In the genomic region with DNA sequence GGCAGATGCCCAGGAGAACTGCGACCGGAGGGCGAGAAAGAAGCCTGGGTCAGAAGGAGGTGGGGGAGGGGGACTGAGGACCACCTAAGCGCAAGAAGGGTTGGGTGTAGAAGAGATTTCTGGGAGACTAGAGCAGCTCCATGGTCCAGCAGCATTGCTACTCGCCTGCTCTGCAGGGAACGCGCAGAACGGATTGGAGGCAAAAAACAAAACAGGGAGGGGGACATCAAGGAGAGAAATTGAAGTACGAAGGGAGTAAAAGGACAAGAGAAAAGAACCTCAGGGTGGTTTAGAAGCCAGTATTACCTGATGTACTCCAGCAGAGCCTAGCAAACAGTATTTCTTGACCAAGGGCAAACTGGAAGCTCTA, we compare ENCODE assay signal across 8 cellular contexts. TPM values are rescaled to one million over a fixed set of nuclear protein-coding genes. Genes with fewer than 3 reads are reported as not detected.
A peak's percentile ranks its signal among the peaks of the same experiment; 100 is the strongest.
DNase-seq lines count a peak whose midpoint lies in the region; ATAC-seq and TF ChIP-seq lines count a peak whose summit lies in the region.

No MANE protein-coding gene starts in this region.

- peaks cover 10% of the 10 kb centered on the region for H3K27me3 Mint-ChIP-seq in activated T-cell treated with anti-CD3 and anti-CD28 coated beads, Interleukin-2, amount 50 U/mL, for 4 hours (ENCODE audit: low read depth)
- peaks cover 46% of the 10 kb centered on the region for H3K27me3 Mint-ChIP-seq in activated CD4-positive, alpha-beta memory T cell treated with anti-CD3 and anti-CD28 coated beads, Interleukin-2, amount 10 ng/mL, durations not matched to agents 7 days and 5 days

- H3K4me1 Mint-ChIP-seq in activated T-cell treated with anti-CD3 and anti-CD28 coated beads, Interleukin-2, amount 50 U/mL, for 4 hours (ENCODE audit: low read depth), result peaks cover 34% of the 10 kb centered on the region
- peaks cover 42% of the 10 kb centered on the region for H3K4me1 Mint-ChIP-seq in activated CD4-positive, alpha-beta memory T cell treated with anti-CD3 and anti-CD28 coated beads, Interleukin-2, amount 10 ng/mL, durations not matched to agents 7 days and 5 days

- H3K36me3 Mint-ChIP-seq in activated T-cell treated with anti-CD3 and anti-CD28 coated beads, Interleukin-2, amount 50 U/mL, for 4 hours (ENCODE audit: insufficient read depth), result no peaks in the 10 kb centered on the region
- H3K36me3 Mint-ChIP-seq in activated CD4-positive, alpha-beta memory T cell treated with anti-CD3 and anti-CD28 coated beads, Interleukin-2, amount 10 ng/mL, durations not matched to agents 7 days and 5 days (ENCODE audit: low read depth), result peaks cover 10% of the 10 kb centered on the region

- H3K27ac Mint-ChIP-seq in activated CD4-positive, alpha-beta memory T cell treated with anti-CD3 and anti-CD28 coated beads, Interleukin-2, amount 10 ng/mL, durations not matched to agents 7 days and 5 days, result no peak overlapping the region

- peaks cover 43% of the 10 kb centered on the region for H3K4me1 ChIP-seq in left ventricle myocardium inferior

- H3K9me3 Mint-ChIP-seq in activated T-cell treated with anti-CD3 and anti-CD28 coated beads, Interleukin-2, amount 50 U/mL, for 4 hours, result no peaks in the 10 kb centered on the region
- H3K9me3 Mint-ChIP-seq in activated CD4-positive, alpha-beta memory T cell treated with anti-CD3 and anti-CD28 coated beads, Interleukin-2, amount 10 ng/mL, durations not matched to agents 7 days and 5 days, result no peaks in the 10 kb centered on the region

- CTCF ChIA-PET in activated CD4-positive, alpha-beta memory T cell treated with anti-CD3 and anti-CD28 coated beads, Interleukin-2, amount 10 ng/mL, durations not matched to agents 7 days and 5 days (lab: Charles Lee), result interaction anchor here (1.1 to 2.2 kb wide), 5 partner anchors 8 to 21 kb away, joined by 3 to 16 read pairs (median 9); no protein-coding TSS in a partner anchor

- TF ChIP-seq CTCF in left ventricle myocardium inferior (IDR thresholded peaks at IDR 0.05; ENCODE audit: borderline replicate concordance), result no peak

- H3K27ac ChIP-seq in left ventricle myocardium inferior (replicated peaks), result peak overlapping the region; percentile 76

- no peaks in the 10 kb centered on the region for H3K9me3 ChIP-seq in left ventricle myocardium inferior (replicated peaks)

- intact Hi-C loops in left ventricle myocardium inferior (cut with micrococcal nuclease), result no loop called here

- no peak for ATAC-seq in activated T-cell treated with anti-CD3 and anti-CD28 coated beads, Interleukin-2, amount 50 U/mL, for 4 hours
- no peak for ATAC-seq in HG02763 (IDR thresholded peaks at IDR 0.05; ENCODE audit: unreplicated experiment)

- no peaks in the 10 kb centered on the region for H3K36me3 ChIP-seq in left ventricle myocardium inferior

- POLR2A ChIA-PET in activated CD4-positive, alpha-beta memory T cell treated with anti-CD3 and anti-CD28 coated beads, Interleukin-2, amount 10 ng/mL, durations not matched to agents 7 days and 5 days (lab: Charles Lee), result interaction anchor here (1.0 to 1.3 kb wide), 5 partner anchors 8 to 796 kb away, joined by 3 to 11 read pairs (median 3); no protein-coding TSS in a partner anchor

- peak overlapping the region; percentile 82 for H3K4me3 ChIP-seq in left ventricle myocardium inferior
- H3K4me3 ChIP-seq in skeletal muscle cell (ENCODE audit: low read depth, low read length), result peak overlapping the region; percentile 69

- peak overlapping the region; percentile 69 for H3K4me3 Mint-ChIP-seq in activated T-cell treated with anti-CD3 and anti-CD28 coated beads, Interleukin-2, amount 50 U/mL, for 4 hours
- peak overlapping the region; percentile 79 for H3K4me3 Mint-ChIP-seq in activated CD4-positive, alpha-beta memory T cell treated with anti-CD3 and anti-CD28 coated beads, Interleukin-2, amount 10 ng/mL, durations not matched to agents 7 days and 5 days

- H3K27me3 ChIP-seq in left ventricle myocardium inferior (ENCODE audit: low read depth), result peaks cover 7% of the 10 kb centered on the region

- no peak for DNase-seq in activated T-cell treated with anti-CD3 and anti-CD28 coated beads, Interleukin-2, amount 50 U/mL, for 4 hours
- DNase-seq in activated T-cell treated with anti-CD3 and anti-CD28 coated beads, Interleukin-2, amount 50 U/mL, for 48 hours, result no peak
- no peak for DNase-seq in activated CD4-positive, alpha-beta memory T cell treated with anti-CD3 and anti-CD28 coated beads, Interleukin-2, amount 10 ng/mL, durations not matched to agents 7 days and 5 days
- DNase-seq in left ventricle myocardium inferior, result no peak
- DNase-seq in skeletal muscle cell (ENCODE audit: low read depth), result no peak
- no peak for DNase-seq in RPMI8226
- DNase-seq in HT-29 (ENCODE audit: low spot score), result no peak

RNA-seq across cellular contexts. Expression of a gene that starts 0.5 kb away (rescaled TPM):
- 1 to 10 TPM; 4.2 to 5.6 (median 4.7) TPM for total RNA-seq in activated T-cell treated with anti-CD3 and anti-CD28 coated beads, Interleukin-2, amount 50 U/mL, for 4 hours
- 10 to 100 TPM; 32.8 to 35.0 TPM for total RNA-seq in activated CD4-positive, alpha-beta memory T cell treated with anti-CD3 and anti-CD28 coated beads, Interleukin-2, amount 10 ng/mL, durations not matched to agents 7 days and 5 days
- total RNA-seq in left ventricle myocardium inferior, result 19.3 TPM
- 0.10 TPM in 1 of 2 replicates, not detected in the other for total RNA-seq in HT-29 (2014; rRNA removed; shearing (Covaris generic))

RNA-seq across cellular contexts. Expression of a gene that starts 23.4 kb away (rescaled TPM):
- total RNA-seq in activated T-cell treated with anti-CD3 and anti-CD28 coated beads, Interleukin-2, amount 50 U/mL, for 4 hours, result not detected
- total RNA-seq in activated CD4-positive, alpha-beta memory T cell treated with anti-CD3 and anti-CD28 coated beads, Interleukin-2, amount 10 ng/mL, durations not matched to agents 7 days and 5 days, result not detected
- total RNA-seq in left ventricle myocardium inferior, result 14.7 TPM
- not detected in 2 replicates for total RNA-seq in HT-29 (2014; rRNA removed; shearing (Covaris generic))

RNA-seq across cellular contexts. Expression of a gene that starts 47.4 kb away (rescaled TPM):
- total RNA-seq in activated T-cell treated with anti-CD3 and anti-CD28 coated beads, Interleukin-2, amount 50 U/mL, for 4 hours, result not detected
- not detected for total RNA-seq in activated CD4-positive, alpha-beta memory T cell treated with anti-CD3 and anti-CD28 coated beads, Interleukin-2, amount 10 ng/mL, durations not matched to agents 7 days and 5 days
- total RNA-seq in left ventricle myocardium inferior, result not detected
- 0.13 TPM in 1 of 2 replicates, not detected in the other for total RNA-seq in HT-29 (2014; rRNA removed; shearing (Covaris generic))

RNA-seq across cellular contexts. Expression of a gene that starts 48.6 kb away (rescaled TPM):
- not detected for total RNA-seq in activated T-cell treated with anti-CD3 and anti-CD28 coated beads, Interleukin-2, amount 50 U/mL, for 4 hours
- total RNA-seq in activated CD4-positive, alpha-beta memory T cell treated with anti-CD3 and anti-CD28 coated beads, Interleukin-2, amount 10 ng/mL, durations not matched to agents 7 days and 5 days, result not detected
- not detected for total RNA-seq in left ventricle myocardium inferior
- not detected in 2 replicates for total RNA-seq in HT-29 (2014; rRNA removed; shearing (Covaris generic))

Comparison
In these comparisons a context has a peak if more than half of its experiments do, and no peak if none do; other contexts are left out.
1. RNA of a gene that starts 23.4 kb away (total RNA-seq): 14.7 TPM in left ventricle myocardium inferior (single experiment); not detected in activated T-cell treated with anti-CD3 and anti-CD28 coated beads, Interleukin-2, amount 50 U/mL, for 4 hours, not detected in activated CD4-positive, alpha-beta memory T cell treated with anti-CD3 and anti-CD28 coated beads, Interleukin-2, amount 10 ng/mL, durations not matched to agents 7 days and 5 days and not detected in HT-29; every median in the first group is over 10 times any median in the second.